9 cellular contexts compared by ENCODE assay signal in genomic region chrX:16185725-16186136, GRCh38. TPM values are rescaled to one million over a fixed set of nuclear protein-coding genes. Genes with fewer than 3 reads are reported as not detected.
DNase-seq lines count a peak whose midpoint lies in the region; ATAC-seq, FAIRE-seq and TF ChIP-seq lines count a peak whose summit lies in the region.
"Had no signal": no experiment of that assay in that cellular context is flagged by ENCODE, and none has a peak within 500 bp of the region (broad histone marks: within the 10 kb centered on the region; RNA-seq: fewer than 3 reads in every experiment).

No MANE protein-coding gene starts in this region.

- no peak for FAIRE-seq in H54 (lab: Jason Lieb, UNC)

- no peak for TF ChIP-seq POLR2A in H54 (IDR thresholded peaks at IDR 0.05; ENCODE audit: low read depth, low read length)

- DNase-seq in H54 (ENCODE audit: insufficient read length, low spot score), result peak; percentile 9
- DNase-seq in LoVo (ENCODE audit: low spot score), result peak; percentile 41
- DNase-seq in dermis blood vessel endothelial cell, result peak; percentile 62
- no peak for DNase-seq in SHP77 treated with DMSO at 0.1 percent for 48 hours (lab: John Stamatoyannopoulos, UW)
- DNase-seq in RPMI8226, result no peak
- no peak for DNase-seq in SK-N-DZ (ENCODE audit: low spot score)
- DNase-seq in putamen (ENCODE audit: low spot score), result no peak
- DNase-seq: right lobe of liver had no signal

- peak; percentile 99 for ATAC-seq in GM18508 (IDR thresholded peaks at IDR 0.05; ENCODE audit: insufficient read depth, unreplicated experiment)

RNA-seq across cellular contexts. Expression of gene MAGEB17, which starts 18.4 kb away (rescaled TPM):
- not detected in 2 replicates for total RNA-seq in dermis blood vessel endothelial cell
- polyA plus RNA-seq in SK-N-DZ (2014; cell fraction: cytosol; rRNA removed), result 0.13 and 0.17 TPM in 2 replicates
- 0.72 and 1.0 TPM in 2 replicates for polyA plus RNA-seq in SK-N-DZ (2014; cell fraction: nucleus; rRNA removed)
- total RNA-seq: right lobe of liver had no signal

Comparison
In these comparisons a context has a peak if more than half of its experiments do, and no peak if none do; other contexts are left out.
1. DNase-seq: peak in H54 (single experiment), LoVo (single experiment) and dermis blood vessel endothelial cell (single experiment); none in SHP77 treated with DMSO at 0.1 percent for 48 hours (single experiment), RPMI8226 (single experiment), SK-N-DZ (single experiment) and putamen (single experiment).